9 cellular contexts compared by ENCODE assay signal in genomic region chr22:50469377-50470305, GRCh38. TPM values are rescaled to one million over a fixed set of nuclear protein-coding genes. Genes with fewer than 3 reads are reported as not detected.
DNase-seq lines count a peak whose midpoint lies in the region; ATAC-seq and TF ChIP-seq lines count a peak whose summit lies in the region.
"Had no signal": no experiment of that assay in that cellular context is flagged by ENCODE, and none has a peak within 500 bp of the region (broad histone marks: within the 10 kb centered on the region; RNA-seq: fewer than 3 reads in every experiment).

No MANE protein-coding gene starts in this region.

- H3K36me3 ChIP-seq in smooth muscle cell (ENCODE audit: low read depth) (no peaks in the 10 kb centered on the region), gastroesophageal sphincter (peaks cover 0 to 46% of the 10 kb centered on the region in 2 donors)

- no peak for TF ChIP-seq CTCF in smooth muscle cell (IDR thresholded peaks at IDR 0.05; ENCODE audit: borderline replicate concordance, insufficient read depth, poor library complexity, severe bottlenecking)
- TF ChIP-seq CTCF in gastroesophageal sphincter (IDR thresholded peaks at IDR 0.05) = no peak

- DNase-seq in NCI-H2196 treated with DMSO at 0.1 percent for 48 hours (lab: John Stamatoyannopoulos, UW; ENCODE audit: unreplicated experiment) = peak; percentile 40
- peak; percentile 92 to 94 for DNase-seq in activated CD4-positive, alpha-beta T cell treated with anti-CD3 and anti-CD28 coated beads, Interleukin-2, amount 50 U/mL, for 48 hours
- peak; percentile 86 for DNase-seq in effector CD8-positive, alpha-beta T cell (lab: John Stamatoyannopoulos, UW)
- no peak for DNase-seq in smooth muscle cell (lab: John Stamatoyannopoulos, UW; ENCODE audit: unreplicated experiment)
- DNase-seq in HuH-7 (ENCODE audit: low spot score) = no peak

- H3K4me1 ChIP-seq in smooth muscle cell (ENCODE audit: low read depth) (peaks cover 15% of the 10 kb centered on the region), gastroesophageal sphincter (peaks cover 0 to 61% (median 43%) of the 10 kb centered on the region in 3 donors)

- no peak overlapping the region for H2AFZ ChIP-seq in smooth muscle cell (ENCODE audit: low read depth)

- H4K20me1 ChIP-seq in smooth muscle cell (ENCODE audit: low read depth) = peaks cover 88% of the 10 kb centered on the region

- H3F3A ChIP-seq in smooth muscle cell (ENCODE audit: low read depth) = no peaks in the 10 kb centered on the region

- no peak overlapping the region for H3K9ac ChIP-seq in smooth muscle cell (ENCODE audit: low read depth)

- peaks cover 69% of the 10 kb centered on the region for H3K79me2 ChIP-seq in smooth muscle cell (ENCODE audit: low read depth)

- H3K9me3 ChIP-seq in smooth muscle cell (replicated peaks; ENCODE audit: low read depth) (no peaks in the 10 kb centered on the region), gastroesophageal sphincter (no peaks in the 10 kb centered on the region)
- H3K9me3 ChIP-seq: gastrocnemius medialis had no signal

- H3K27ac ChIP-seq in smooth muscle cell (ENCODE audit: low read depth) = no peak overlapping the region
- H3K27ac ChIP-seq in gastroesophageal sphincter = no peak overlapping the region
- H3K27ac ChIP-seq: gastrocnemius medialis had no signal

- no peak for TF ChIP-seq POLR2A in gastroesophageal sphincter (IDR thresholded peaks at IDR 0.05)

- peak overlapping the region; percentile 44 for H3K4me2 ChIP-seq in smooth muscle cell

- WGBS in smooth muscle cell (ENCODE audit: low lambda C conversion rate) = 53% methylated on average over 23 of the region's 25 CpGs
- WGBS in gastroesophageal sphincter (ENCODE audit: low coverage in 1 of 2), 2 donors = no CpG with 5 or more reads among the region's 25 CpGs

- ATAC-seq in GM18867 (IDR thresholded peaks at IDR 0.05; ENCODE audit: unreplicated experiment) (peak; percentile 55), HG02885 (IDR thresholded peaks at IDR 0.05; ENCODE audit: poor library complexity, unreplicated experiment) (peak; percentile 66), gastroesophageal sphincter (no peak)
- ATAC-seq: gastrocnemius medialis had no signal

- H3K27me3 ChIP-seq in smooth muscle cell (ENCODE audit: low read depth) = no peaks in the 10 kb centered on the region
- no peaks in the 10 kb centered on the region for H3K27me3 ChIP-seq in gastroesophageal sphincter
- H3K27me3 ChIP-seq: gastrocnemius medialis had no signal

- no peak overlapping the region for H3K4me3 ChIP-seq in smooth muscle cell
- no peak overlapping the region for H3K4me3 ChIP-seq in gastroesophageal sphincter
- H3K4me3 ChIP-seq: gastrocnemius medialis had no signal

- TF ChIP-seq EP300 in gastroesophageal sphincter (IDR thresholded peaks at IDR 0.05) = no peak

RNA-seq across cellular contexts. Expression of gene SBF1, which starts 5.2 kb away (rescaled TPM):
- total RNA-seq in smooth muscle cell = 34.1 and 37.3 TPM in 2 replicates
- 53.6 and 70.8 TPM in 2 replicates for polyA plus RNA-seq in smooth muscle cell
- 100 to 1,000 TPM in 1 of 4 donors, 10 to 100 TPM in 3; 63.7 to 122 (median 64.4) TPM for total RNA-seq in gastroesophageal sphincter

RNA-seq across cellular contexts. Expression of gene ADM2, which starts 11.7 kb away (rescaled TPM):
- total RNA-seq in smooth muscle cell (3.0 and 4.1 TPM in 2 replicates), gastroesophageal sphincter (under 1 TPM in 1 of 4 donors, not detected in 3; 0.40 TPM)
- 15.8 and 16.9 TPM in 2 replicates for polyA plus RNA-seq in smooth muscle cell

RNA-seq across cellular contexts. Expression of gene MIOX, which starts 17.0 kb away (rescaled TPM):
- total RNA-seq in smooth muscle cell (2.1 TPM in 1 of 2 replicates, not detected in the other), gastroesophageal sphincter (not detected)
- 0.49 and 0.54 TPM in 2 replicates for polyA plus RNA-seq in smooth muscle cell
- total RNA-seq: gastrocnemius medialis had no signal

RNA-seq across cellular contexts. Expression of gene LMF2, which starts 37.9 kb away (rescaled TPM):
- 53.5 and 56.3 TPM in 2 replicates for total RNA-seq in smooth muscle cell
- 117 and 130 TPM in 2 replicates for polyA plus RNA-seq in smooth muscle cell
- total RNA-seq in gastroesophageal sphincter = 10 to 100 TPM; 35.5 to 58.4 (median 45.1) TPM

RNA-seq across cellular contexts. Expression of gene NCAPH2, which starts 38.4 kb away (rescaled TPM):
- total RNA-seq in smooth muscle cell (20.7 and 24.1 TPM in 2 replicates), gastroesophageal sphincter (10 to 100 TPM; 34.8 to 45.0 (median 42.1) TPM)
- polyA plus RNA-seq in smooth muscle cell = 42.0 and 45.7 TPM in 2 replicates

Comparison
In these comparisons a context has a peak if more than half of its experiments do, and no peak if none do; other contexts are left out.
1. DNase-seq: peak in NCI-H2196 treated with DMSO at 0.1 percent for 48 hours (single experiment), activated CD4-positive, alpha-beta T cell treated with anti-CD3 and anti-CD28 coated beads, Interleukin-2, amount 50 U/mL, for 48 hours (2 of 2) and effector CD8-positive, alpha-beta T cell (single experiment); none in smooth muscle cell (single experiment) and HuH-7 (single experiment).